9 cellular contexts compared by ENCODE assay signal in genomic region chr1:180213401-180214177, GRCh38. TPM values are rescaled to one million over a fixed set of nuclear protein-coding genes. Genes with fewer than 3 reads are reported as not detected.
DNase-seq lines count a peak whose midpoint lies in the region; ATAC-seq and TF ChIP-seq lines count a peak whose summit lies in the region.
"Had no signal": no experiment of that assay in that cellular context is flagged by ENCODE, and none has a peak within 500 bp of the region (broad histone marks: within the 10 kb centered on the region; RNA-seq: fewer than 3 reads in every experiment).

No MANE protein-coding gene starts in this region.

- no peaks in the 10 kb centered on the region for H3K27me3 ChIP-seq in upper lobe of right lung

- TF ChIP-seq CTCF in upper lobe of right lung (IDR thresholded peaks at IDR 0.05), result no peak

- no peak overlapping the region for H3K27ac ChIP-seq in upper lobe of right lung

- H3K36me3 ChIP-seq in upper lobe of right lung, result no peaks in the 10 kb centered on the region

- peak; percentile 49 for DNase-seq in activated naive CD4-positive, alpha-beta T cell treated with Interleukin-2 at 50 U/mL for 16 hours
- DNase-seq in activated naive CD4-positive, alpha-beta T cell (lab: John Stamatoyannopoulos, UW), result no peak
- DNase-seq in T-helper 2 cell (peak in 3 of 5 experiments; percentile 24 to 91 (median 37)), head of caudate nucleus (peak in 35 of 42 donors; percentile 23 to 76 (median 51)), upper lobe of right lung (peak; percentile 59), amniotic stem cell (lab: John Stamatoyannopoulos, UW) (no peak), NCI-H2107 treated with DMSO at 0.1 percent for 48 hours (lab: John Stamatoyannopoulos, UW; ENCODE audit: unreplicated experiment) (no peak)
- DNase-seq: NCI-H2029 had no signal

- no peak for ATAC-seq in upper lobe of right lung
- ATAC-seq in GM19351 (IDR thresholded peaks at IDR 0.05; ENCODE audit: unreplicated experiment), result no peak

- intact Hi-C loops in head of caudate nucleus (cut with DNase I), result no loop called here
- intact Hi-C loops in upper lobe of right lung (cut with DNase I), result no loop called here

- H3K4me3 ChIP-seq in upper lobe of right lung, result no peak overlapping the region

- no peaks in the 10 kb centered on the region for H3K4me1 ChIP-seq in upper lobe of right lung

- no peaks in the 10 kb centered on the region for H3K9me3 ChIP-seq in upper lobe of right lung

RNA-seq across cellular contexts. Expression of gene LHX4, which starts 16.5 kb away (rescaled TPM):
- not detected for total RNA-seq in upper lobe of right lung

RNA-seq across cellular contexts. Expression of gene QSOX1, which starts 58.9 kb away (rescaled TPM):
- total RNA-seq in upper lobe of right lung, result 275 TPM

Comparison
In these comparisons a context has a peak if more than half of its experiments do, and no peak if none do; other contexts are left out.
1. DNase-seq: peak in activated naive CD4-positive, alpha-beta T cell treated with Interleukin-2 at 50 U/mL for 16 hours (single experiment), T-helper 2 cell (3 of 5), head of caudate nucleus (35 of 42) and upper lobe of right lung (single experiment); none in activated naive CD4-positive, alpha-beta T cell (0 of 4), amniotic stem cell (single experiment) and NCI-H2107 treated with DMSO at 0.1 percent for 48 hours (single experiment).